21 cellular contexts compared by ENCODE assay signal in genomic region chr9:84793251-84793650, GRCh38.
"Had no signal": no experiment of that assay in that cellular context is flagged by ENCODE, and none has a peak within 500 bp of the region (broad histone marks: within the 10 kb centered on the region; RNA-seq: fewer than 3 reads in every experiment).

No MANE protein-coding gene starts in this region.

- H3K27ac Mint-ChIP-seq: memory B cell; naive B cell; nephron progenitor cell; stimulated activated naive B cell treated with anti-CD40 and anti-IgM and Interleukin-4, amounts not matched to agents 10 μg/mL and 1 μg/mL and 100 μg/mL, for 72 hours; stimulated activated naive CD8-positive, alpha-beta T cell treated with anti-CD3 and anti-CD28 coated beads, Interleukin-15, amount 100 ng/mL, for 72 hours had no signal

- H3K4me3 ChIP-seq: colonic mucosa, esophagus squamous epithelium, gastroesophageal sphincter, left ventricle myocardium inferior, lower lobe of right lung, skin epidermis, thoracic aorta, transverse colon had no signal

- H3K9me3 ChIP-seq: colonic mucosa, esophagus squamous epithelium, gastroesophageal sphincter, left ventricle myocardium inferior, lower lobe of right lung, thoracic aorta, transverse colon had no signal

- H3K4me1 ChIP-seq: colonic mucosa, gastroesophageal sphincter, left ventricle myocardium inferior, lower lobe of right lung, transverse colon had no signal

- DNase-seq: colonic mucosa; dermis blood vessel endothelial cell; esophagus squamous epithelium; foreskin fibroblast; glutamatergic neuron; kidney; left cardiac atrium; left ventricle myocardium inferior; lower lobe of right lung; midbrain; naive B cell; nephron progenitor cell; stimulated activated CD4-positive, alpha-beta T cell treated with anti-CD3 and anti-CD28 coated beads, Interleukin-2, amount 100 ng/mL, for 24 hours; stimulated activated CD4-positive, alpha-beta T cell treated with anti-CD3 and anti-CD28 coated beads, Interleukin-4, amount 100 ng/mL, for 4 hours; stimulated activated naive B cell treated with anti-CD40 and anti-IgM and Interleukin-4, amounts not matched to agents 10 μg/mL and 1 μg/mL and 100 μg/mL, for 72 hours; stimulated activated naive CD8-positive, alpha-beta T cell treated with anti-CD3 and anti-CD28 coated beads, Interleukin-15, amount 100 ng/mL, for 72 hours; transverse colon had no signal

- H3K4me1 Mint-ChIP-seq: memory B cell; naive B cell; stimulated activated naive B cell treated with anti-CD40 and anti-IgM and Interleukin-4, amounts not matched to agents 10 μg/mL and 1 μg/mL and 100 μg/mL, for 72 hours; stimulated activated naive CD8-positive, alpha-beta T cell treated with anti-CD3 and anti-CD28 coated beads, Interleukin-15, amount 100 ng/mL, for 72 hours had no signal

- H3K4me3 Mint-ChIP-seq: memory B cell; naive B cell; nephron progenitor cell; stimulated activated naive B cell treated with anti-CD40 and anti-IgM and Interleukin-4, amounts not matched to agents 10 μg/mL and 1 μg/mL and 100 μg/mL, for 72 hours; stimulated activated naive CD8-positive, alpha-beta T cell treated with anti-CD3 and anti-CD28 coated beads, Interleukin-15, amount 100 ng/mL, for 72 hours had no signal

- H3K36me3 Mint-ChIP-seq: memory B cell; naive B cell; stimulated activated naive B cell treated with anti-CD40 and anti-IgM and Interleukin-4, amounts not matched to agents 10 μg/mL and 1 μg/mL and 100 μg/mL, for 72 hours had no signal

- H3K36me3 ChIP-seq: colonic mucosa, esophagus squamous epithelium, gastroesophageal sphincter, left ventricle myocardium inferior, lower lobe of right lung, thoracic aorta, transverse colon had no signal

- H3K9me3 Mint-ChIP-seq: memory B cell had no signal

- H3K27me3 Mint-ChIP-seq: memory B cell; stimulated activated naive CD8-positive, alpha-beta T cell treated with anti-CD3 and anti-CD28 coated beads, Interleukin-15, amount 100 ng/mL, for 72 hours had no signal

- H3K27ac ChIP-seq: colonic mucosa, esophagus squamous epithelium, gastroesophageal sphincter, left ventricle myocardium inferior, lower lobe of right lung, skin epidermis, thoracic aorta, transverse colon had no signal
